Comparison of ENCODE assay signal across 20 cellular contexts in genomic region chr3:124083990-124084389, GRCh38. TPM values are rescaled to one million over a fixed set of nuclear protein-coding genes. Genes with fewer than 3 reads are reported as not detected.
DNase-seq lines count a peak whose midpoint lies in the region; ATAC-seq and TF ChIP-seq lines count a peak whose summit lies in the region.
"Had no signal": no experiment of that assay in that cellular context is flagged by ENCODE, and none has a peak within 500 bp of the region (broad histone marks: within the 10 kb centered on the region; RNA-seq: fewer than 3 reads in every experiment).

No MANE protein-coding gene starts in this region.

- no peaks in the 10 kb centered on the region for H3K4me1 ChIP-seq in H9 (ENCODE audit: insufficient read depth, low read length)

- H3K23me2 ChIP-seq in H9 (ENCODE audit: insufficient read length, low read depth, low read length, poor library complexity, severe bottlenecking) = no peaks in the 10 kb centered on the region

- no peak overlapping the region for H2AFZ ChIP-seq in H9 (ENCODE audit: low read length)

- peak; percentile 25 for ATAC-seq in activated B cell treated with CpG ODN at 0.5 μM for 24 hours (ENCODE audit: low read depth)
- peak; percentile 65 for ATAC-seq in sciatic nerve
- ATAC-seq: activated naive CD8-positive, alpha-beta T cell treated with anti-CD3 and anti-CD28 coated beads, Interleukin-2, amount 50 U/mL, for 24 hours; Panc1 had no signal

- peaks cover 11% of the 10 kb centered on the region for H3K27me3 Mint-ChIP-seq in activated B cell treated with CpG ODN at 0.5 μM for 24 hours
- no peaks in the 10 kb centered on the region for H3K27me3 Mint-ChIP-seq in H9 (ENCODE audit: low read depth)

- intact Hi-C loops in activated B cell treated with CpG ODN at 0.5 μM for 24 hours (cut with micrococcal nuclease) (loop anchor here (10.0 kb wide), 1 partner anchor 471 kb away; no protein-coding TSS in a partner anchor), sciatic nerve (cut with DNase I) (loop anchor here (10.0 kb wide), 1 partner anchor 191 kb away; no protein-coding TSS in a partner anchor)

- no peak overlapping the region for H3K56ac ChIP-seq in H9 (ENCODE audit: insufficient read length, low read depth, low read length)

- in situ Hi-C loops in GM13977 (cut with MboI; ENCODE audit: low pct_unique_long_range_greater_than_20kb, low sequenced_read_pairs, unreplicated experiment) = no loop called here

- H2AK5ac ChIP-seq in H9 (ENCODE audit: insufficient read length, low read length) = no peak overlapping the region

- H3K9ac ChIP-seq in H9 (ENCODE audit: extremely low read depth, insufficient read length, low read length) = no peak overlapping the region

- H3K4me3 Mint-ChIP-seq in activated B cell treated with CpG ODN at 0.5 μM for 24 hours (no peak overlapping the region), H9 (no peak overlapping the region)
- H3K4me3 Mint-ChIP-seq: activated naive CD8-positive, alpha-beta T cell treated with anti-CD3 and anti-CD28 coated beads, Interleukin-2, amount 50 U/mL, for 24 hours; IgD-negative memory B cell had no signal

- CTCF ChIA-PET in activated B cell treated with CpG ODN at 0.5 μM for 24 hours (lab: Charles Lee) = no interaction called here

- TF ChIP-seq CTCF in NB4 (IDR thresholded peaks at IDR 0.05; ENCODE audit: low read depth, low read length) = no peak
- no peak for TF ChIP-seq CTCF in activated B cell treated with CpG ODN at 0.5 μM for 24 hours (IDR thresholded peaks at IDR 0.05)
- TF ChIP-seq CTCF in GM13977 (IDR thresholded peaks at IDR 0.05; ENCODE audit: extremely low read depth, insufficient read depth, missing control alignments) = no peak
- TF ChIP-seq CTCF in H9 (conservative IDR thresholded peaks at IDR 0.05) = no peak

- H4K20me1 ChIP-seq in H9 (ENCODE audit: control insufficient read depth, insufficient read depth, insufficient read length) = no peaks in the 10 kb centered on the region

- H3K9me3 Mint-ChIP-seq in activated B cell treated with CpG ODN at 0.5 μM for 24 hours (no peaks in the 10 kb centered on the region), H9 (no peaks in the 10 kb centered on the region)
- H3K9me3 Mint-ChIP-seq: activated naive CD8-positive, alpha-beta T cell treated with anti-CD3 and anti-CD28 coated beads, Interleukin-2, amount 50 U/mL, for 24 hours; IgD-negative memory B cell had no signal

- no peak overlapping the region for H3K4me3 ChIP-seq in NB4 (ENCODE audit: low read depth, low read length)
- H3K4me3 ChIP-seq: SK-N-MC, uterus had no signal

- no peak overlapping the region for H3K14ac ChIP-seq in H9 (ENCODE audit: insufficient read depth, low read length)

- no peak overlapping the region for H2BK15ac ChIP-seq in H9 (ENCODE audit: low read depth, low read length)

- no peak overlapping the region for H3K4me2 ChIP-seq in H9 (ENCODE audit: insufficient read depth, insufficient read length, low read length)

- no peaks in the 10 kb centered on the region for H3K36me3 Mint-ChIP-seq in activated B cell treated with CpG ODN at 0.5 μM for 24 hours (ENCODE audit: low read depth)
- no peaks in the 10 kb centered on the region for H3K36me3 Mint-ChIP-seq in H9 (ENCODE audit: insufficient read depth in 1 of 3, low read depth in 3 of 3)
- H3K36me3 Mint-ChIP-seq: IgD-negative memory B cell had no signal

- no peaks in the 10 kb centered on the region for H3K27me3 ChIP-seq in H9 (ENCODE audit: insufficient read depth, low read length)
- H3K27me3 ChIP-seq: brain microvascular endothelial cell, uterus had no signal

- no peak overlapping the region for H2BK5ac ChIP-seq in H9 (ENCODE audit: insufficient read length, low read length)

- no peaks in the 10 kb centered on the region for H3K79me1 ChIP-seq in H9 (ENCODE audit: insufficient read depth, low read depth, low read length, poor library complexity, severe bottlenecking)

- no peak overlapping the region for H3K4ac ChIP-seq in H9 (ENCODE audit: low read depth, low read length)

- no peak overlapping the region for H4K91ac ChIP-seq in H9 (ENCODE audit: insufficient read length, low read depth, low read length)

- H3K18ac ChIP-seq in H9 (ENCODE audit: insufficient read length, low read depth, low read length) = no peak overlapping the region

- H3T11ph ChIP-seq in H9 (ENCODE audit: low read length) = no peak overlapping the region

- POLR2A ChIA-PET in activated B cell treated with CpG ODN at 0.5 μM for 24 hours (lab: Charles Lee) = no interaction called here

- no peak overlapping the region for H3K27ac Mint-ChIP-seq in activated B cell treated with CpG ODN at 0.5 μM for 24 hours
- H3K27ac Mint-ChIP-seq in H9 = no peak overlapping the region
- H3K27ac Mint-ChIP-seq: activated naive CD8-positive, alpha-beta T cell treated with anti-CD3 and anti-CD28 coated beads, Interleukin-2, amount 50 U/mL, for 24 hours; IgD-negative memory B cell had no signal

- no peak overlapping the region for H3K27ac ChIP-seq in H9 (ENCODE audit: insufficient read length, low read depth, low read length)
- H3K27ac ChIP-seq: brain microvascular endothelial cell, SK-N-MC, VCaP had no signal

- H2BK20ac ChIP-seq in H9 (ENCODE audit: low read depth, low read length, poor library complexity, severe bottlenecking) = no peak overlapping the region

- no peak overlapping the region for H4K5ac ChIP-seq in H9 (ENCODE audit: insufficient read length, low read depth, low read length)

- no peak overlapping the region for H3K23ac ChIP-seq in H9 (ENCODE audit: insufficient read length, low read depth, low read length)

- no peaks in the 10 kb centered on the region for H3K9me3 ChIP-seq in H9 (ENCODE audit: control insufficient read depth, low read depth, low read length)
- H3K9me3 ChIP-seq: uterus had no signal

- no peak overlapping the region for H2BK12ac ChIP-seq in H9 (ENCODE audit: insufficient read length, low read depth, low read length)

- DNase-seq in DMS79 treated with DMSO at 0.1 percent for 48 hours (lab: John Stamatoyannopoulos, UW) (peak; percentile 60), DMS79 (lab: John Stamatoyannopoulos, UW) (no peak), NB4 (ENCODE audit: low read depth) (peak; percentile 19), activated B cell treated with CpG ODN at 0.5 μM for 24 hours (no peak), sciatic nerve (ENCODE audit: low spot score) (peak; percentile 62), GM13977 (ENCODE audit: low spot score) (no peak), H9 (no peak), HuH-7.5 (ENCODE audit: low spot score) (no peak)
- DNase-seq: activated CD8-positive, alpha-beta memory T cell treated with anti-CD3 and anti-CD28 coated beads, Interleukin-2, amount 50 U/mL, for 48 hours; activated naive CD8-positive, alpha-beta T cell treated with anti-CD3 and anti-CD28 coated beads, Interleukin-2, amount 50 U/mL, for 24 hours; brain microvascular endothelial cell; Calu3; NK-92 treated with Interleukin-12 subunit alpha and Interleukin-12 subunit beta, amount 100 ng/mL, for 24 hours; stimulated activated CD8-positive, alpha-beta memory T cell treated with anti-CD3 and anti-CD28 coated beads, Interleukin-4, amount 100 ng/mL, for 48 hours; substantia nigra; uterus had no signal

- no peaks in the 10 kb centered on the region for H3K79me2 ChIP-seq in H9 (ENCODE audit: insufficient read depth, low read length)

- H2BK120ac ChIP-seq in H9 (ENCODE audit: low read depth, low read length, poor library complexity, severe bottlenecking) = no peak overlapping the region

- no CpG with 5 or more reads among the region's 5 CpGs for WGBS in H9 (ENCODE audit: extremely low coverage, insufficient read length, low lambda C conversion rate)

- H3K4me1 Mint-ChIP-seq in activated B cell treated with CpG ODN at 0.5 μM for 24 hours (peaks cover 5% of the 10 kb centered on the region), H9 (peaks cover 1 to 4% of the 10 kb centered on the region in 2 experiments; a peak in 3 of 4 replicates)
- H3K4me1 Mint-ChIP-seq: activated naive CD8-positive, alpha-beta T cell treated with anti-CD3 and anti-CD28 coated beads, Interleukin-2, amount 50 U/mL, for 24 hours had no signal

- TF ChIP-seq POLR2A in NB4 (IDR thresholded peaks at IDR 0.05; ENCODE audit: extremely low read depth, insufficient read length) = no peak

- H4K8ac ChIP-seq in H9 (replicated peaks; ENCODE audit: insufficient read length, low read depth, low read length) = no peak overlapping the region

RNA-seq across cellular contexts. Expression of gene KALRN, which starts 50.8 kb away (rescaled TPM):
- 0.69 TPM in 1 of 2 replicates, not detected in the other for total RNA-seq in activated B cell treated with CpG ODN at 0.5 μM for 24 hours
- total RNA-seq in sciatic nerve = 27.1 TPM
- 11.3 and 11.9 TPM in 2 replicates for total RNA-seq in H9 (2021)

Comparison
In these comparisons a context has a peak if more than half of its experiments do, and no peak if none do; other contexts are left out.
1. DNase-seq: peak in DMS79 treated with DMSO at 0.1 percent for 48 hours (single experiment), NB4 (single experiment) and sciatic nerve (single experiment); none in DMS79 (single experiment), activated B cell treated with CpG ODN at 0.5 μM for 24 hours (single experiment), GM13977 (single experiment), H9 (single experiment) and HuH-7.5 (single experiment).